ENCODE assay signal across 13 cellular contexts in the genomic region with DNA sequence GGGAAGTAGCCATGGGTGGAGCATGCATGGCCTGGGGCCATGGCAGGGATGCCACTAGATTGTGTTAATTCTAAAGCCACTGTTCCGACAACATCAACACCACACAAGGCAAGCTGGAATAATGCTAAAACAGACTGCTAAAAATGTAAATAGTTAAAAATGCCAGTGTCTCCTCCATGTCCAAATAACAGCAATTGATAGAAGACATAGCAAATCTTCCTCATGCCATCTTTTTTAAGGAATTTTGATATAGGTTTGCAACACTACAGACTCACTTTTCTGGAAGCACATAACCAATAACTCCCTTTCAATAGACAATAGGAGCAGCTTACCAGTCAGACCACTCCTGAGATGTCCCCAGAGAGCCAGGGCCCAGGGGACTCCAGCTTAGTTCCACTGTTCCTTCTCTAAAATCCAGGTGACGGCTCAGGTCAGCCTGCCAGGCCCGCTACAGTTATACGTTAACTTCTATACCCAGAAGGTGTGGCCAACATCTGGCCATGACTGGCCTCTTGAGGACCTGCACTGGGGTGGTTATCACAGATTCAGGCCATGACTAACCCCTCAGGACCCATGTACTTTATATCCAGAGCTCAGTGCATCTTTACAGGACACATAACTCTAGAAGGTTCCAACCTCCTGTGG. TPM values are rescaled to one million over a fixed set of nuclear protein-coding genes. Genes with fewer than 3 reads are reported as not detected.
DNase-seq lines count a peak whose midpoint lies in the region; ATAC-seq and TF ChIP-seq lines count a peak whose summit lies in the region.
"Had no signal": no experiment of that assay in that cellular context is flagged by ENCODE, and none has a peak within 500 bp of the region (broad histone marks: within the 10 kb centered on the region; RNA-seq: fewer than 3 reads in every experiment).

No MANE protein-coding gene starts in this region.

- no peak for TF ChIP-seq CTCF in activated CD8-positive, alpha-beta T cell treated with anti-CD3 and anti-CD28 coated beads for 36 hours (IDR thresholded peaks at IDR 0.05)
- TF ChIP-seq CTCF in esophagus muscularis mucosa (IDR thresholded peaks at IDR 0.05) = no peak

- peaks cover 27% of the 10 kb centered on the region; the same call in 1 of the 2 replicates for H3K36me3 ChIP-seq in Karpas-422 (ENCODE audit: insufficient read depth, low read length)
- H3K36me3 ChIP-seq in esophagus muscularis mucosa = peaks cover 31 to 82% (median 69%) of the 10 kb centered on the region in 4 donors
- H3K36me3 ChIP-seq in stomach smooth muscle (ENCODE audit: control insufficient read depth in 2 of 2, insufficient read depth in 2 of 2, low read length in 2 of 2) = peaks cover 42 to 44% of the 10 kb centered on the region in 2 donors

- no peak overlapping the region for H3K4me2 ChIP-seq in Karpas-422 (ENCODE audit: low read depth, low read length, poor library complexity, severe bottlenecking)

- no peak overlapping the region for H2AFZ ChIP-seq in Karpas-422 (ENCODE audit: low read length)

- H3K9me2 ChIP-seq in Karpas-422 (replicated peaks; ENCODE audit: insufficient read depth, low read length) = no peaks in the 10 kb centered on the region

- no peaks in the 10 kb centered on the region for H3K9me3 Mint-ChIP-seq in activated CD8-positive, alpha-beta T cell treated with anti-CD3 and anti-CD28 coated beads, Interleukin-2, amount 10 ng/mL, durations not matched to agents 7 days and 5 days (ENCODE audit: insufficient read depth)
- H3K9me3 Mint-ChIP-seq in activated CD8-positive, alpha-beta T cell treated with anti-CD3 and anti-CD28 coated beads for 36 hours = no peaks in the 10 kb centered on the region
- H3K9me3 Mint-ChIP-seq: activated naive CD4-positive, alpha-beta T cell treated with anti-CD3 and anti-CD28 coated beads, Interleukin-2, amount 10 ng/mL, durations not matched to agents 7 days and 5 days had no signal

- CTCF ChIA-PET in activated CD8-positive, alpha-beta T cell treated with anti-CD3 and anti-CD28 coated beads, Interleukin-2, amount 10 ng/mL, durations not matched to agents 7 days and 5 days (lab: Charles Lee) = interaction anchor here (0.6 to 2.7 kb wide), 24 partner anchors 8 to 333 kb away, joined by 3 to 28 read pairs (median 3); a partner anchor contains a TSS
- CTCF ChIA-PET in activated CD8-positive, alpha-beta T cell treated with anti-CD3 and anti-CD28 coated beads for 36 hours (lab: Charles Lee) = interaction anchor here (0.6 to 2.4 kb wide), 21 partner anchors 8 to 337 kb away, joined by 3 to 32 read pairs (median 4); a partner anchor contains a TSS

- peaks cover 8% of the 10 kb centered on the region; the same call in 1 of the 2 replicates for H3K79me2 ChIP-seq in Karpas-422 (ENCODE audit: low read length)

- DNase-seq in activated CD8-positive, alpha-beta T cell treated with anti-CD3 and anti-CD28 coated beads, Interleukin-2, amount 10 ng/mL, durations not matched to agents 7 days and 5 days = no peak
- DNase-seq in activated CD8-positive, alpha-beta T cell treated with anti-CD3 and anti-CD28 coated beads for 36 hours = no peak
- DNase-seq in Karpas-422 = peak; percentile 63
- no peak for DNase-seq in esophagus muscularis mucosa (ENCODE audit: extremely low spot score)
- no peak for DNase-seq in erythroblast (lab: John Stamatoyannopoulos, UW)
- DNase-seq in activated CD4-positive, alpha-beta T cell treated with anti-CD3 and anti-CD28 coated beads for 4 hours = no peak

- H3K36me3 Mint-ChIP-seq in activated CD8-positive, alpha-beta T cell treated with anti-CD3 and anti-CD28 coated beads, Interleukin-2, amount 10 ng/mL, durations not matched to agents 7 days and 5 days (ENCODE audit: low read depth) = peaks cover 36% of the 10 kb centered on the region
- H3K36me3 Mint-ChIP-seq in activated CD8-positive, alpha-beta T cell treated with anti-CD3 and anti-CD28 coated beads for 36 hours (ENCODE audit: low read depth) = peaks cover 48% of the 10 kb centered on the region

- H3K4me1 ChIP-seq in Karpas-422 (ENCODE audit: low read length) (peaks cover 15% of the 10 kb centered on the region), esophagus muscularis mucosa (peaks cover 21 to 27% (median 25%) of the 10 kb centered on the region in 4 donors), stomach smooth muscle (ENCODE audit: control insufficient read depth, insufficient read depth, low read length) (peaks cover 17% of the 10 kb centered on the region)

- POLR2A ChIA-PET in activated CD8-positive, alpha-beta T cell treated with anti-CD3 and anti-CD28 coated beads, Interleukin-2, amount 10 ng/mL, durations not matched to agents 7 days and 5 days (lab: Charles Lee) = interaction anchor here (0.8 kb wide), 1 partner anchor 25 kb away, joined by 3 read pairs; no protein-coding TSS in a partner anchor
- POLR2A ChIA-PET in activated CD8-positive, alpha-beta T cell treated with anti-CD3 and anti-CD28 coated beads for 36 hours (lab: Charles Lee) = no interaction called here

- intact Hi-C loops in activated CD8-positive, alpha-beta T cell treated with anti-CD3 and anti-CD28 coated beads for 36 hours (cut with micrococcal nuclease) = no loop called here
- intact Hi-C loops in esophagus muscularis mucosa (cut with DNase I) = no loop called here

- H3K27me3 ChIP-seq in Karpas-422 (ENCODE audit: low read length) = no peaks in the 10 kb centered on the region
- H3K27me3 ChIP-seq in esophagus muscularis mucosa = no peaks in the 10 kb centered on the region
- H3K27me3 ChIP-seq in stomach smooth muscle (ENCODE audit: control insufficient read depth in 1 of 2, insufficient read depth in 2 of 2, low read length in 2 of 2) = no peaks in the 10 kb centered on the region
- H3K27me3 ChIP-seq: heart right ventricle, neutrophil had no signal

- peak overlapping the region; percentile 55 for H3K27ac Mint-ChIP-seq in activated CD8-positive, alpha-beta T cell treated with anti-CD3 and anti-CD28 coated beads, Interleukin-2, amount 10 ng/mL, durations not matched to agents 7 days and 5 days
- no peak overlapping the region for H3K27ac Mint-ChIP-seq in activated CD8-positive, alpha-beta T cell treated with anti-CD3 and anti-CD28 coated beads for 36 hours
- H3K27ac Mint-ChIP-seq: activated naive CD4-positive, alpha-beta T cell treated with anti-CD3 and anti-CD28 coated beads, Interleukin-2, amount 10 ng/mL, durations not matched to agents 7 days and 5 days had no signal

- H3K9ac ChIP-seq in Karpas-422 (ENCODE audit: low read length) (no peak overlapping the region), stomach smooth muscle (ENCODE audit: low read length in 2 of 2) (no peak overlapping the region)

- ATAC-seq in activated CD8-positive, alpha-beta T cell treated with anti-CD3 and anti-CD28 coated beads, Interleukin-2, amount 10 ng/mL, durations not matched to agents 7 days and 5 days = no peak
- no peak for ATAC-seq in activated CD8-positive, alpha-beta T cell treated with anti-CD3 and anti-CD28 coated beads for 36 hours
- ATAC-seq in GM21576 (IDR thresholded peaks at IDR 0.05; ENCODE audit: unreplicated experiment) = no peak

- peaks cover 9% of the 10 kb centered on the region; the same call in 1 of the 2 replicates for H4K20me1 ChIP-seq in Karpas-422 (ENCODE audit: insufficient read depth, low read depth, low read length)

- H3K27ac ChIP-seq in Karpas-422 (ENCODE audit: low read length) = no peak overlapping the region
- H3K27ac ChIP-seq in esophagus muscularis mucosa (replicated peaks in 1 of 4) = peak overlapping the region; percentile 38 to 75 (median 65)
- peak overlapping the region; percentile 60 for H3K27ac ChIP-seq in stomach smooth muscle (ENCODE audit: low read length)
- H3K27ac ChIP-seq: neutrophil had no signal

- H3K4me3 Mint-ChIP-seq in activated CD8-positive, alpha-beta T cell treated with anti-CD3 and anti-CD28 coated beads, Interleukin-2, amount 10 ng/mL, durations not matched to agents 7 days and 5 days = no peak overlapping the region
- H3K4me3 Mint-ChIP-seq in activated CD8-positive, alpha-beta T cell treated with anti-CD3 and anti-CD28 coated beads for 36 hours = no peak overlapping the region
- H3K4me3 Mint-ChIP-seq: activated naive CD4-positive, alpha-beta T cell treated with anti-CD3 and anti-CD28 coated beads, Interleukin-2, amount 10 ng/mL, durations not matched to agents 7 days and 5 days had no signal

- no peak for TF ChIP-seq POLR2A in esophagus muscularis mucosa (IDR thresholded peaks at IDR 0.05; ENCODE audit: low read depth)
- TF ChIP-seq POLR2A in erythroblast (IDR thresholded peaks at IDR 0.05; ENCODE audit: low read length) = no peak

- H3K9me3 ChIP-seq in Karpas-422 (ENCODE audit: low read length) (no peaks in the 10 kb centered on the region), esophagus muscularis mucosa (no peaks in the 10 kb centered on the region), stomach smooth muscle (ENCODE audit: control insufficient read depth in 2 of 2, low read length in 2 of 2) (no peaks in the 10 kb centered on the region)
- H3K9me3 ChIP-seq: heart right ventricle, neutrophil had no signal

- no peak for TF ChIP-seq EP300 in esophagus muscularis mucosa (IDR thresholded peaks at IDR 0.05)

- H3K27me3 Mint-ChIP-seq in activated CD8-positive, alpha-beta T cell treated with anti-CD3 and anti-CD28 coated beads, Interleukin-2, amount 10 ng/mL, durations not matched to agents 7 days and 5 days (ENCODE audit: low read depth) = no peaks in the 10 kb centered on the region
- H3K27me3 Mint-ChIP-seq in activated CD8-positive, alpha-beta T cell treated with anti-CD3 and anti-CD28 coated beads for 36 hours = no peaks in the 10 kb centered on the region
- H3K27me3 Mint-ChIP-seq: activated naive CD4-positive, alpha-beta T cell treated with anti-CD3 and anti-CD28 coated beads, Interleukin-2, amount 10 ng/mL, durations not matched to agents 7 days and 5 days had no signal

- WGBS in esophagus muscularis mucosa = 93% methylated on average over 4 of the region's 4 CpGs

- H3K4me3 ChIP-seq in Karpas-422 (ENCODE audit: low read length) = no peak overlapping the region
- no peak overlapping the region for H3K4me3 ChIP-seq in esophagus muscularis mucosa
- no peak overlapping the region for H3K4me3 ChIP-seq in stomach smooth muscle (ENCODE audit: low read length in 2 of 2)
- H3K4me3 ChIP-seq: heart right ventricle, lung had no signal

- H3K4me1 Mint-ChIP-seq in activated CD8-positive, alpha-beta T cell treated with anti-CD3 and anti-CD28 coated beads, Interleukin-2, amount 10 ng/mL, durations not matched to agents 7 days and 5 days (ENCODE audit: low read depth) = peaks cover 17% of the 10 kb centered on the region
- H3K4me1 Mint-ChIP-seq in activated CD8-positive, alpha-beta T cell treated with anti-CD3 and anti-CD28 coated beads for 36 hours (ENCODE audit: low read depth) = peaks cover 7% of the 10 kb centered on the region

RNA-seq across cellular contexts. Expression of a gene that starts 20.3 kb away (rescaled TPM):
- 10 to 100 TPM in 1 of 2 experiments, 1 to 10 TPM in 1; 8.3 to 10.9 TPM for total RNA-seq in activated CD8-positive, alpha-beta T cell treated with anti-CD3 and anti-CD28 coated beads, Interleukin-2, amount 10 ng/mL, durations not matched to agents 7 days and 5 days
- 10 to 100 TPM; 11.5 to 12.6 TPM for total RNA-seq in activated CD8-positive, alpha-beta T cell treated with anti-CD3 and anti-CD28 coated beads for 36 hours
- 0.48 TPM in 1 of 2 replicates, not detected in the other for total RNA-seq in Karpas-422 (2014; rRNA removed; shearing (Covaris generic); ENCODE audit: low replicate concordance)
- 1,000 to 10,000 TPM in 2 of 4 donors, 100 to 1,000 TPM in 2; 599 to 1,574 (median 1,002) TPM for total RNA-seq in esophagus muscularis mucosa
- total RNA-seq: HT-29 had no signal

RNA-seq across cellular contexts. Expression of a gene that starts 48.7 kb away (rescaled TPM):
- 10 to 100 TPM; 40.6 to 44.3 TPM for total RNA-seq in activated CD8-positive, alpha-beta T cell treated with anti-CD3 and anti-CD28 coated beads, Interleukin-2, amount 10 ng/mL, durations not matched to agents 7 days and 5 days
- 10 to 100 TPM; 60.6 to 64.0 TPM for total RNA-seq in activated CD8-positive, alpha-beta T cell treated with anti-CD3 and anti-CD28 coated beads for 36 hours
- total RNA-seq in Karpas-422 (2014; rRNA removed; shearing (Covaris generic); ENCODE audit: low replicate concordance) = 34.2 and 48.8 TPM in 2 replicates
- 10 to 100 TPM; 39.8 to 47.7 (median 41.7) TPM for total RNA-seq in esophagus muscularis mucosa

Comparison
In these comparisons a context has a peak if more than half of its experiments do, and no peak if none do; other contexts are left out.
1. RNA of a gene that starts 20.3 kb away (total RNA-seq): 599 to 1,574 TPM in esophagus muscularis mucosa; 11.5 to 12.6 TPM in activated CD8-positive, alpha-beta T cell treated with anti-CD3 and anti-CD28 coated beads for 36 hours, 8.3 to 10.9 TPM in activated CD8-positive, alpha-beta T cell treated with anti-CD3 and anti-CD28 coated beads, Interleukin-2, amount 10 ng/mL, durations not matched to agents 7 days and 5 days and 0.48 TPM in Karpas-422; every median in the first group is over 10 times any median in the second.